ENCODE assay signal across 8 cellular contexts in genomic region chr3:32467333-32468070, GRCh38. TPM values are rescaled to one million over a fixed set of nuclear protein-coding genes. Genes with fewer than 3 reads are reported as not detected.
DNase-seq lines count a peak whose midpoint lies in the region; ATAC-seq, FAIRE-seq and TF ChIP-seq lines count a peak whose summit lies in the region.

No MANE protein-coding gene starts in this region.

- DNase-seq in H9 (peak; percentile 79), MV-4-11 (lab: John Stamatoyannopoulos, UW) (peak; percentile 9), T1000 (lab: John Stamatoyannopoulos, UW) (peak; percentile 45), K562 (ENCODE audit: extremely low read depth in 1 of 4, low spot score in 3 of 4) (peak; percentile 84 to 94 (median 89)), NCI-H1436 treated with DMSO at 0.1 percent for 48 hours (lab: John Stamatoyannopoulos, UW) (no peak)

- H3T11ph ChIP-seq in H9 (ENCODE audit: low read length): no peak overlapping the region

- H3K23ac ChIP-seq in H9 (ENCODE audit: insufficient read length, low read depth, low read length): no peak overlapping the region

- H3K18ac ChIP-seq in H9 (ENCODE audit: insufficient read length, low read depth, low read length): no peak overlapping the region

- H3K4ac ChIP-seq in H9 (ENCODE audit: low read depth, low read length): no peak overlapping the region

- H2BK120ac ChIP-seq in H9 (ENCODE audit: low read depth, low read length, poor library complexity, severe bottlenecking): no peak overlapping the region

- no peak overlapping the region for H3K4me3 Mint-ChIP-seq in H9

- no peak overlapping the region for H4K91ac ChIP-seq in H9 (ENCODE audit: insufficient read length, low read depth, low read length)

- no peak overlapping the region for H2BK5ac ChIP-seq in H9 (ENCODE audit: insufficient read length, low read length)

- H3K4me1 ChIP-seq in H9 (ENCODE audit: insufficient read depth, low read length) (no peaks in the 10 kb centered on the region; the same call in 1 of the 2 replicates), K562 (replicated peaks in 1 of 2; ENCODE audit: control insufficient read depth in 2 of 2, insufficient read depth in 2 of 2, low read length in 2 of 2) (peaks cover 0 to 7% of the 10 kb centered on the region in 2 experiments; a peak in 2 of 5 replicates), iPS-18a (ENCODE audit: control insufficient read depth, low read depth, low read length) (peaks cover 4% of the 10 kb centered on the region), skeletal muscle tissue (ENCODE audit: control insufficient read depth in 3 of 3, insufficient read depth in 3 of 3, low read length in 3 of 3) (peaks cover 0 to 6% (median 2%) of the 10 kb centered on the region in 3 donors)

- no peak overlapping the region for H2AK5ac ChIP-seq in H9 (ENCODE audit: insufficient read length, low read length)

- no peak overlapping the region for H4K8ac ChIP-seq in H9 (replicated peaks; ENCODE audit: insufficient read length, low read depth, low read length)

- H3K27ac ChIP-seq in H9 (ENCODE audit: insufficient read length, low read depth, low read length): no peak overlapping the region
- H3K27ac ChIP-seq in K562 (ENCODE audit: extremely low read depth, low read depth, low read length): no peak overlapping the region
- H3K27ac ChIP-seq in iPS-18a (ENCODE audit: low read length): no peak overlapping the region
- H3K27ac ChIP-seq in skeletal muscle tissue (ENCODE audit: low read depth, low read length): no peak overlapping the region

- H3K27me3 Mint-ChIP-seq in H9 (ENCODE audit: low read depth): no peaks in the 10 kb centered on the region; the same call in 1 of the 2 replicates

- no peak overlapping the region for H2BK12ac ChIP-seq in H9 (ENCODE audit: insufficient read length, low read depth, low read length)

- TF ChIP-seq POLR2A in K562 (conservative IDR thresholded peaks at IDR 0.05): no peak

- H3K27me3 ChIP-seq in H9 (ENCODE audit: insufficient read depth, low read length) (no peaks in the 10 kb centered on the region), K562 (ENCODE audit: control insufficient read depth in 2 of 2, insufficient read depth in 2 of 2, low read length in 2 of 2) (no peaks in the 10 kb centered on the region), iPS-18a (ENCODE audit: control insufficient read depth, insufficient read depth, low read length) (no peaks in the 10 kb centered on the region), skeletal muscle tissue (ENCODE audit: control insufficient read depth in 3 of 3, insufficient read depth in 3 of 3, low read length in 3 of 3) (no peaks in the 10 kb centered on the region)

- H3K9me3 ChIP-seq in H9 (ENCODE audit: control insufficient read depth, low read depth, low read length) (no peaks in the 10 kb centered on the region), K562 (replicated peaks; ENCODE audit: control insufficient read depth, insufficient read depth, low read depth, low read length) (no peaks in the 10 kb centered on the region), iPS-18a (ENCODE audit: control insufficient read depth, low read depth, low read length) (no peaks in the 10 kb centered on the region), skeletal muscle tissue (ENCODE audit: control insufficient read depth in 3 of 3, low read length in 3 of 3) (no peaks in the 10 kb centered on the region)

- peak; percentile 63 to 90 for TF ChIP-seq RAD21 in K562 (CRISPR knock-in tag; conservative IDR thresholded peaks at IDR 0.05 in 1 of 2, IDR thresholded peaks at IDR 0.05 in 1 of 2)

- intact Hi-C loops in K562 (cut with micrococcal nuclease): loop anchor here (1.0 to 10.0 kb wide), 3 partner anchors 93 to 293 kb away; no protein-coding TSS in a partner anchor

- TF ChIP-seq EP300 in K562 (IDR thresholded peaks at IDR 0.05; ENCODE audit: low read length): no peak

- H2BK15ac ChIP-seq in H9 (ENCODE audit: low read depth, low read length): no peak overlapping the region

- CTCF ChIA-PET in K562 (lab: Yijun Ruan, JAX; ENCODE audit: low intra/inter-chr PET ratio): interaction anchor here (0.6 to 2.2 kb wide), 2 partner anchors 29 to 92 kb away, joined by 5 to 8 read pairs; no protein-coding TSS in a partner anchor

- peaks cover 10 to 13% of the 10 kb centered on the region in 2 experiments for H3K4me1 Mint-ChIP-seq in H9

- H3K4me3 ChIP-seq in GM08714 (ENCODE audit: low read length) (peak overlapping the region; percentile 4; the same call in 1 of the 2 replicates), K562 (no peak overlapping the region), iPS-18a (ENCODE audit: low read length) (peak overlapping the region; percentile 25), skeletal muscle tissue (ENCODE audit: low read length in 3 of 3) (peak overlapping the region; percentile 56 to 71 (median 68))

- H3K36me3 ChIP-seq in K562 (ENCODE audit: control insufficient read depth, insufficient read depth, low read length): no peaks in the 10 kb centered on the region
- H3K36me3 ChIP-seq in iPS-18a (ENCODE audit: control insufficient read depth, low read depth, low read length): no peaks in the 10 kb centered on the region
- no peaks in the 10 kb centered on the region for H3K36me3 ChIP-seq in skeletal muscle tissue (ENCODE audit: control insufficient read depth in 3 of 3, insufficient read depth in 3 of 3, low read length in 3 of 3)

- H2AFZ ChIP-seq in H9 (ENCODE audit: low read length) (no peak overlapping the region), K562 (ENCODE audit: low read depth, low read length) (no peak overlapping the region)

- no peak overlapping the region for H3K56ac ChIP-seq in H9 (ENCODE audit: insufficient read length, low read depth, low read length)

- peaks cover 0 to 2% (median 2%) of the 10 kb centered on the region in 3 experiments; a peak in 4 of 7 replicates for H3K36me3 Mint-ChIP-seq in H9 (ENCODE audit: insufficient read depth in 1 of 3, low read depth in 3 of 3)

- H3K9me3 Mint-ChIP-seq in H9: no peaks in the 10 kb centered on the region

- no CpG with 5 or more reads among the region's 41 CpGs for WGBS in H9 (ENCODE audit: extremely low coverage, insufficient read length, low lambda C conversion rate)
- WGBS in K562 (ENCODE audit: insufficient coverage, low coverage, missing lambda C conversion rate): 37% methylated on average over 39 of the region's 41 CpGs

- no TSS peak for BruUV-seq in K562 (replicated peaks; lab: Mats Ljungman, UMichigan)

- no peak overlapping the region for H2BK20ac ChIP-seq in H9 (ENCODE audit: low read depth, low read length, poor library complexity, severe bottlenecking)

- FAIRE-seq in K562 (lab: Jason Lieb, UNC): peak; percentile 64

- H3K27ac Mint-ChIP-seq in H9: no peak overlapping the region

- no peak overlapping the region for H4K5ac ChIP-seq in H9 (ENCODE audit: insufficient read length, low read depth, low read length)

- H3K79me1 ChIP-seq in H9 (ENCODE audit: insufficient read depth, low read depth, low read length, poor library complexity, severe bottlenecking): no peaks in the 10 kb centered on the region

- in situ Hi-C loops in K562 (cut with MboI): no loop called here

- no peak overlapping the region for H3K14ac ChIP-seq in H9 (ENCODE audit: insufficient read depth, low read length)

- ATAC-seq in K562: peak; percentile 99

- POLR2A ChIA-PET in K562 (lab: Yijun Ruan, JAX): interaction anchor here (0.6 to 1.4 kb wide), 3 partner anchors 11 to 34 kb away, joined by 3 to 5 read pairs (median 4); no protein-coding TSS in a partner anchor

- H3K4me2 ChIP-seq in H9 (ENCODE audit: insufficient read depth, insufficient read length, low read length) (no peak overlapping the region), K562 (ENCODE audit: insufficient read depth, low read length) (no peak overlapping the region)

- H3K23me2 ChIP-seq in H9 (ENCODE audit: insufficient read length, low read depth, low read length, poor library complexity, severe bottlenecking): no peaks in the 10 kb centered on the region

- no peaks in the 10 kb centered on the region for H3K9me1 ChIP-seq in K562 (ENCODE audit: control insufficient read depth, insufficient read depth, low read length)

- no peaks in the 10 kb centered on the region for H3K79me2 ChIP-seq in H9 (ENCODE audit: insufficient read depth, low read length)
- no peaks in the 10 kb centered on the region for H3K79me2 ChIP-seq in K562 (ENCODE audit: control insufficient read depth, insufficient read depth, low read length)

- peak; percentile 100 for TF ChIP-seq CTCF in H9 (conservative IDR thresholded peaks at IDR 0.05)
- TF ChIP-seq CTCF in K562 (IDR thresholded peaks at IDR 0.05 in 2 of 3, conservative IDR thresholded peaks at IDR 0.05 in 1 of 3; ENCODE audit: insufficient read depth in 2 of 3, low read depth in 1 of 3, low read length in 3 of 3): peak; percentile 92 to 97 (median 94)

- H3K9ac ChIP-seq in H9 (ENCODE audit: extremely low read depth, insufficient read length, low read length): no peak overlapping the region
- H3K9ac ChIP-seq in K562 (ENCODE audit: insufficient read depth in 1 of 2, low read depth in 2 of 2, low read length in 2 of 2): peak overlapping the region in 1 of 2 experiments; percentile 71; a peak in 1 of 4 replicates
- H3K9ac ChIP-seq in iPS-18a (ENCODE audit: low read length): no peak overlapping the region
- peak overlapping the region; percentile 40 to 76 (median 64) for H3K9ac ChIP-seq in skeletal muscle tissue (ENCODE audit: low read depth in 1 of 3, low read length in 3 of 3)

- peaks cover 2% of the 10 kb centered on the region for H4K20me1 ChIP-seq in H9 (ENCODE audit: control insufficient read depth, insufficient read depth, insufficient read length)
- no peaks in the 10 kb centered on the region; the same call in 1 of the 2 replicates for H4K20me1 ChIP-seq in K562 (replicated peaks; ENCODE audit: control insufficient read depth, insufficient read depth, low read length)

RNA-seq across cellular contexts. Expression of gene CMTM6, which starts 35.1 kb away (rescaled TPM):
- total RNA-seq in H9 (2021) (42.7 and 43.5 TPM in 2 replicates), K562 (2014; rRNA removed) (13.1 and 14.9 TPM in 2 replicates), K562 (2014; rRNA removed; fragmentation: Illumina TruSeq; extraction: Trizol) (30.2 and 36.6 TPM in 2 replicates), K562 (2015; rRNA removed; fragmentation: Illumina TruSeq; extraction: Trizol) (35.5 and 39.7 TPM in 2 replicates), K562 (2021) (19.5 TPM in 2 replicates), skeletal muscle tissue (26.6 TPM)
- total RNA-seq in K562 (2011; cell fraction: chromatin; rRNA removed; ENCODE audit: low replicate concordance): 12.5 and 35.1 TPM in 2 replicates
- total RNA-seq in K562 (2011; cell fraction: nucleolus; rRNA removed): 11.8 and 13.0 TPM in 2 replicates
- 29.2 and 59.8 TPM in 2 replicates for total RNA-seq in K562 (2011; cell fraction: nucleoplasm; rRNA removed)
- polyA plus RNA-seq in K562 (2011; rRNA removed) (19.0 and 27.8 TPM in 2 replicates), K562 (2014; fragmentation: Illumina TruSeq; extraction: Trizol) (18.9 and 21.3 TPM in 2 replicates), K562 (2014; fragmentation: Nextera tagmentation; extraction: Ambion mirVana) (1 to 10 TPM; 8.9 to 9.2 TPM), K562 (2014; rRNA removed) (19.5 and 21.8 TPM in 2 replicates)
- polyA plus RNA-seq in K562 (2011; cell fraction: cytosol; rRNA removed): 5.3 and 11.6 TPM in 2 replicates
- polyA plus RNA-seq in K562 (2011; cell fraction: nucleus; rRNA removed): 5.5 and 9.9 TPM in 2 replicates
- polyA plus RNA-seq in K562 (2012): 18.1 and 19.3 TPM in 2 replicates
- 20.5 and 22.6 TPM in 2 replicates for polyA minus RNA-seq in K562 (2011; rRNA and poly(A)+ RNA removed)
- polyA minus RNA-seq in K562 (2011; cell fraction: cytosol; rRNA and poly(A)+ RNA removed): 5.8 and 9.8 TPM in 2 replicates
- polyA minus RNA-seq in K562 (2011; cell fraction: nucleus; rRNA and poly(A)+ RNA removed): 4.2 and 7.9 TPM in 2 replicates

Comparison
In these comparisons a context has a peak if more than half of its experiments do, and no peak if none do; other contexts are left out.
1. H3K9ac ChIP-seq: peak in skeletal muscle tissue (3 of 3); none in H9 (single experiment) and iPS-18a (single experiment).